Comparison of ENCODE assay signal across 8 cellular contexts in the genomic region with DNA sequence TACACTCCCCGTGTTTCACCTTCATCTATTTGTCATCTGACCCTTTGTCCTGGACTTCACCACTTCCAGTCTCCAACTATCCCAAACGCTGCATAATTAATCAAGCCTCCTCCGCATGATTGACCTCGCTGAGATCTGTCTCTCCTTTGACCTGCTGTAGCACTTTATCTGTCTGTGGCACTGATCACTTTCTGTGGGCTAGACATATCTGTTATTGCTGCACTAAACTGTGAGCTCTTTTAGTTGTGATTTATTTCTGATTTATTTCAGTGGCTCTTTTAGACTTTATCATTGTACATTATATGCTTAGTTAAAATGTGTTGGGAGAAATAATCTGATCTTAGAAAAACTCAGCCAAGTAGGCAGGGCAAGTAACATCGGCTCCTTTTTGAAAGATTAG.
"Had no signal": no experiment of that assay in that cellular context is flagged by ENCODE, and none has a peak within 500 bp of the region (broad histone marks: within the 10 kb centered on the region; RNA-seq: fewer than 3 reads in every experiment).

No MANE protein-coding gene starts in this region.

- ATAC-seq: HepG2 had no signal

- H3K27me3 Mint-ChIP-seq: IgD-negative memory B cell had no signal

- H3K27ac Mint-ChIP-seq: IgD-negative memory B cell had no signal

- H3K9ac ChIP-seq: KMS-11 had no signal

- H3K27ac ChIP-seq: HL-60, KMS-11 had no signal

- DNase-seq: IMR-90, KBM-7, KG1 had no signal

- FAIRE-seq: HepG2, HTR-8/SVneo had no signal

- H3K4me2 ChIP-seq: KMS-11 had no signal

- H3K4me3 Mint-ChIP-seq: IgD-negative memory B cell had no signal
